ENCODE assay signal across 10 cellular contexts in the genomic region with DNA sequence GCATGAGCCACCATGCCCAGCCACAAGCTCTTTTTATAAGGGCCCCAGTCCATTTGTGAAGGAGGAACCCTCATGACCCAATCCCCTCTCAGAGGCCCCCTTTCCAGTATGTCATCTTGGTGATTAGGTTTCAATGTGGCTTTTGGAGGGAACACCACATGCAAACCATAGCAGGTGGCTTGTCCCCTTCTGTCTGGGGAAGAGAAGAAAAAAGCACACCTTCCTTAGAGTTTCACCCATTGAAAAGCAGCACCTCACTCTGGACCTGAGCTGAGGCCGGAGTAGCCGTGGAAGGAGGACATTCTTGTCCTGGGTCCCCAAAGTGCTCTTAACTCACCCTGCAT. TPM values are rescaled to one million over a fixed set of nuclear protein-coding genes. Genes with fewer than 3 reads are reported as not detected.
DNase-seq lines count a peak whose midpoint lies in the region; ATAC-seq and TF ChIP-seq lines count a peak whose summit lies in the region.
"Had no signal": no experiment of that assay in that cellular context is flagged by ENCODE, and none has a peak within 500 bp of the region (broad histone marks: within the 10 kb centered on the region; RNA-seq: fewer than 3 reads in every experiment).

No MANE protein-coding gene starts in this region.

- H3K27ac ChIP-seq in SU-DHL-6 (ENCODE audit: low read depth, low read length): peak overlapping the region; percentile 54
- H3K27ac ChIP-seq in gastroesophageal sphincter: peak overlapping the region in 3 of 4 donors; percentile 62 to 74 (median 68)
- peak overlapping the region; percentile 59 for H3K27ac ChIP-seq in suprapubic skin

- no peak for DNase-seq in activated T-cell treated with anti-CD3 and anti-CD28 coated beads, Interleukin-2, amount 50 U/mL, for 72 hours
- DNase-seq in activated T-cell treated with anti-CD3 and anti-CD28 coated beads, Interleukin-2, amount 50 U/mL, for 1 hour: no peak
- DNase-seq in suprapubic skin (ENCODE audit: low spot score in 2 of 2) (no peak), posterior vena cava (ENCODE audit: low spot score) (no peak), DMS79 (lab: John Stamatoyannopoulos, UW) (no peak)
- DNase-seq in activated CD8-positive, alpha-beta memory T cell treated with anti-CD3 and anti-CD28 coated beads, Interleukin-2, amount 10 ng/mL, durations not matched to agents 7 days and 5 days: no peak
- DNase-seq: activated naive CD8-positive, alpha-beta T cell treated with anti-CD3 and anti-CD28 coated beads for 36 hours; MV-4-11 had no signal

- H3K9me3 ChIP-seq in SU-DHL-6 (ENCODE audit: insufficient read depth, low read length) (no peaks in the 10 kb centered on the region), gastroesophageal sphincter (no peaks in the 10 kb centered on the region), suprapubic skin (no peaks in the 10 kb centered on the region)

- no peaks in the 10 kb centered on the region for H3K9me3 Mint-ChIP-seq in activated T-cell treated with anti-CD3 and anti-CD28 coated beads, Interleukin-2, amount 50 U/mL, for 72 hours
- peaks cover 1% of the 10 kb centered on the region for H3K9me3 Mint-ChIP-seq in activated CD8-positive, alpha-beta memory T cell treated with anti-CD3 and anti-CD28 coated beads, Interleukin-2, amount 10 ng/mL, durations not matched to agents 7 days and 5 days (ENCODE audit: low read depth)

- H3K4me2 ChIP-seq in SU-DHL-6 (ENCODE audit: low read depth, low read length, poor library complexity, severe bottlenecking): no peak overlapping the region

- H3K27ac Mint-ChIP-seq in activated T-cell treated with anti-CD3 and anti-CD28 coated beads, Interleukin-2, amount 50 U/mL, for 72 hours: peak overlapping the region; percentile 55
- no peak overlapping the region for H3K27ac Mint-ChIP-seq in activated CD8-positive, alpha-beta memory T cell treated with anti-CD3 and anti-CD28 coated beads, Interleukin-2, amount 10 ng/mL, durations not matched to agents 7 days and 5 days
- H3K27ac Mint-ChIP-seq: activated naive CD8-positive, alpha-beta T cell treated with anti-CD3 and anti-CD28 coated beads for 36 hours had no signal

- H3K4me1 Mint-ChIP-seq in activated T-cell treated with anti-CD3 and anti-CD28 coated beads, Interleukin-2, amount 50 U/mL, for 72 hours (ENCODE audit: low read depth): peaks cover 33% of the 10 kb centered on the region
- H3K4me1 Mint-ChIP-seq in activated CD8-positive, alpha-beta memory T cell treated with anti-CD3 and anti-CD28 coated beads, Interleukin-2, amount 10 ng/mL, durations not matched to agents 7 days and 5 days: peaks cover 7% of the 10 kb centered on the region

- H3K79me2 ChIP-seq in SU-DHL-6 (ENCODE audit: insufficient read depth, low read length): no peaks in the 10 kb centered on the region

- H3K9ac ChIP-seq in SU-DHL-6 (ENCODE audit: low read length): peak overlapping the region; percentile 12; the same call in 1 of the 2 replicates

- no peak overlapping the region for H2AFZ ChIP-seq in SU-DHL-6 (ENCODE audit: low read depth, low read length, severe bottlenecking)

- TF ChIP-seq EP300 in gastroesophageal sphincter (IDR thresholded peaks at IDR 0.05) (no peak), suprapubic skin (IDR thresholded peaks at IDR 0.05) (no peak)

- H3K36me3 Mint-ChIP-seq in activated T-cell treated with anti-CD3 and anti-CD28 coated beads, Interleukin-2, amount 50 U/mL, for 72 hours (ENCODE audit: insufficient read depth in 2 of 2): peaks cover 3 to 13% of the 10 kb centered on the region in 2 donors
- H3K36me3 Mint-ChIP-seq in activated CD8-positive, alpha-beta memory T cell treated with anti-CD3 and anti-CD28 coated beads, Interleukin-2, amount 10 ng/mL, durations not matched to agents 7 days and 5 days: peaks cover 5% of the 10 kb centered on the region

- CTCF ChIA-PET in activated CD8-positive, alpha-beta memory T cell treated with anti-CD3 and anti-CD28 coated beads, Interleukin-2, amount 10 ng/mL, durations not matched to agents 7 days and 5 days (lab: Charles Lee): interaction anchor here (0.7 kb wide), 1 partner anchor 54 kb away, joined by 3 read pairs; no protein-coding TSS in a partner anchor

- TF ChIP-seq POLR2A in gastroesophageal sphincter (IDR thresholded peaks at IDR 0.05) (no peak), suprapubic skin (IDR thresholded peaks at IDR 0.05) (no peak)

- no peak overlapping the region for H3K4me3 ChIP-seq in SU-DHL-6 (ENCODE audit: insufficient read depth, low read length, poor library complexity, severe bottlenecking)
- no peak overlapping the region for H3K4me3 ChIP-seq in gastroesophageal sphincter
- no peak overlapping the region for H3K4me3 ChIP-seq in suprapubic skin

- H3K9me2 ChIP-seq in SU-DHL-6 (replicated peaks; ENCODE audit: insufficient read depth, low read length): no peaks in the 10 kb centered on the region

- no peaks in the 10 kb centered on the region for H4K20me1 ChIP-seq in SU-DHL-6 (ENCODE audit: low read depth, low read length)

- no peaks in the 10 kb centered on the region for H3K27me3 Mint-ChIP-seq in activated T-cell treated with anti-CD3 and anti-CD28 coated beads, Interleukin-2, amount 50 U/mL, for 72 hours (ENCODE audit: low read depth)
- no peaks in the 10 kb centered on the region for H3K27me3 Mint-ChIP-seq in activated CD8-positive, alpha-beta memory T cell treated with anti-CD3 and anti-CD28 coated beads, Interleukin-2, amount 10 ng/mL, durations not matched to agents 7 days and 5 days
- H3K27me3 Mint-ChIP-seq: activated naive CD8-positive, alpha-beta T cell treated with anti-CD3 and anti-CD28 coated beads for 36 hours had no signal

- no peaks in the 10 kb centered on the region for H3K36me3 ChIP-seq in SU-DHL-6 (ENCODE audit: low read length)
- peaks cover 0 to 43% of the 10 kb centered on the region in 2 donors for H3K36me3 ChIP-seq in gastroesophageal sphincter
- peaks cover 24% of the 10 kb centered on the region for H3K36me3 ChIP-seq in suprapubic skin

- intact Hi-C loops in posterior vena cava (cut with DNase I): no loop called here

- 60% methylated on average over 1 of the region's 2 CpGs; no CpG with 5 or more reads in 1 of the 2 donors for WGBS in gastroesophageal sphincter (ENCODE audit: low coverage in 1 of 2), 2 donors
- WGBS in suprapubic skin: 100% methylated on average over 1 of the region's 2 CpGs

- H3K27me3 ChIP-seq in SU-DHL-6 (ENCODE audit: low read length) (no peaks in the 10 kb centered on the region), gastroesophageal sphincter (no peaks in the 10 kb centered on the region), suprapubic skin (no peaks in the 10 kb centered on the region)

- peak; percentile 1 for ATAC-seq in activated T-cell treated with anti-CD3 and anti-CD28 coated beads, Interleukin-2, amount 50 U/mL, for 72 hours (replicated peaks in 1 of 2)
- ATAC-seq in gastroesophageal sphincter: no peak
- ATAC-seq in activated CD8-positive, alpha-beta memory T cell treated with anti-CD3 and anti-CD28 coated beads, Interleukin-2, amount 10 ng/mL, durations not matched to agents 7 days and 5 days: no peak

- peaks cover 0 to 34% (median 8%) of the 10 kb centered on the region in 3 donors for H3K4me1 ChIP-seq in gastroesophageal sphincter
- H3K4me1 ChIP-seq in suprapubic skin: peaks cover 39% of the 10 kb centered on the region

- H3K4me3 Mint-ChIP-seq in activated T-cell treated with anti-CD3 and anti-CD28 coated beads, Interleukin-2, amount 50 U/mL, for 72 hours: no peak overlapping the region
- no peak overlapping the region for H3K4me3 Mint-ChIP-seq in activated CD8-positive, alpha-beta memory T cell treated with anti-CD3 and anti-CD28 coated beads, Interleukin-2, amount 10 ng/mL, durations not matched to agents 7 days and 5 days
- H3K4me3 Mint-ChIP-seq: activated naive CD8-positive, alpha-beta T cell treated with anti-CD3 and anti-CD28 coated beads for 36 hours had no signal

- no peak for TF ChIP-seq CTCF in SU-DHL-6 (IDR thresholded peaks at IDR 0.05; ENCODE audit: insufficient read depth, low read length, poor library complexity, severe bottlenecking)
- TF ChIP-seq CTCF in gastroesophageal sphincter (IDR thresholded peaks at IDR 0.05): no peak
- no peak for TF ChIP-seq CTCF in suprapubic skin (IDR thresholded peaks at IDR 0.05)

- H3F3A ChIP-seq in SU-DHL-6 (ENCODE audit: insufficient read depth): peaks cover 28% of the 10 kb centered on the region

RNA-seq across cellular contexts. Expression of gene NEAT1, which starts 25.4 kb away (rescaled TPM):
- 1,000 to 10,000 TPM in 1 of 2 donors, 100 to 1,000 TPM in 1; 678 to 1,151 TPM for total RNA-seq in activated T-cell treated with anti-CD3 and anti-CD28 coated beads, Interleukin-2, amount 50 U/mL, for 72 hours
- total RNA-seq in gastroesophageal sphincter (100 to 1,000 TPM in 2 of 4 donors, 10 to 100 TPM in 2; 21.0 to 341 (median 183) TPM), suprapubic skin (1,000 to 10,000 TPM in 1 of 4 donors, 100 to 1,000 TPM in 3; 336 to 2,041 (median 481) TPM), posterior vena cava (1,000 to 10,000 TPM in 1 of 2 donors, 100 to 1,000 TPM in 1; 742 to 1,004 TPM)
- total RNA-seq in activated CD8-positive, alpha-beta memory T cell treated with anti-CD3 and anti-CD28 coated beads, Interleukin-2, amount 10 ng/mL, durations not matched to agents 7 days and 5 days: 100 to 1,000 TPM; 525 to 618 TPM

RNA-seq across cellular contexts. Expression of gene MALAT1, which starts 50.8 kb away (rescaled TPM):
- over 10,000 TPM in 1 of 2 donors, 1,000 to 10,000 TPM in 1; 8,391 to 13,279 TPM for total RNA-seq in activated T-cell treated with anti-CD3 and anti-CD28 coated beads, Interleukin-2, amount 50 U/mL, for 72 hours
- total RNA-seq in gastroesophageal sphincter: over 10,000 TPM in 2 of 4 donors, 1,000 to 10,000 TPM in 2; 2,194 to 20,520 (median 8,164) TPM
- total RNA-seq in suprapubic skin: over 10,000 TPM; 10,207 to 42,728 (median 11,538) TPM
- total RNA-seq in posterior vena cava: 1,000 to 10,000 TPM; 9,235 to 9,828 TPM
- total RNA-seq in activated CD8-positive, alpha-beta memory T cell treated with anti-CD3 and anti-CD28 coated beads, Interleukin-2, amount 10 ng/mL, durations not matched to agents 7 days and 5 days: 1,000 to 10,000 TPM; 4,026 to 5,234 TPM

Comparison
In these comparisons a context has a peak if more than half of its experiments do, and no peak if none do; other contexts are left out.
1. ATAC-seq: peak in activated T-cell treated with anti-CD3 and anti-CD28 coated beads, Interleukin-2, amount 50 U/mL, for 72 hours (2 of 2); none in gastroesophageal sphincter (single experiment) and activated CD8-positive, alpha-beta memory T cell treated with anti-CD3 and anti-CD28 coated beads, Interleukin-2, amount 10 ng/mL, durations not matched to agents 7 days and 5 days (single experiment).
2. Peak in every context shown above with its lines, with median percentiles within 50 percentile points of each other: H3K27ac ChIP-seq.